Comparison of ENCODE assay signal across 1 cellular context in genomic region chr7:108570146-108570755, GRCh38.
A peak's percentile ranks its signal among the peaks of the same experiment; 100 is the strongest.
TF ChIP-seq lines count a peak whose summit lies in the region.

No MANE protein-coding gene starts in this region.

TF ChIP-seq in HCT116, 20 proteins besides CTCF, POLR2A, EP300 and RAD21 (continued from another document):
- TF ChIP-seq SIN3A (IDR thresholded peaks at IDR 0.05; ENCODE audit: low read depth) = no peak
- 0 out of 2 replicates have a peak, but pooled peaks have one; percentile 17 for TF ChIP-seq POLR2AphosphoS5 (IDR thresholded peaks at IDR 0.05; ENCODE audit: low read depth, low read length)
TF ChIP-seq in HCT116: peak in this region for 2.
